9 cellular contexts compared by ENCODE assay signal in the genomic region with DNA sequence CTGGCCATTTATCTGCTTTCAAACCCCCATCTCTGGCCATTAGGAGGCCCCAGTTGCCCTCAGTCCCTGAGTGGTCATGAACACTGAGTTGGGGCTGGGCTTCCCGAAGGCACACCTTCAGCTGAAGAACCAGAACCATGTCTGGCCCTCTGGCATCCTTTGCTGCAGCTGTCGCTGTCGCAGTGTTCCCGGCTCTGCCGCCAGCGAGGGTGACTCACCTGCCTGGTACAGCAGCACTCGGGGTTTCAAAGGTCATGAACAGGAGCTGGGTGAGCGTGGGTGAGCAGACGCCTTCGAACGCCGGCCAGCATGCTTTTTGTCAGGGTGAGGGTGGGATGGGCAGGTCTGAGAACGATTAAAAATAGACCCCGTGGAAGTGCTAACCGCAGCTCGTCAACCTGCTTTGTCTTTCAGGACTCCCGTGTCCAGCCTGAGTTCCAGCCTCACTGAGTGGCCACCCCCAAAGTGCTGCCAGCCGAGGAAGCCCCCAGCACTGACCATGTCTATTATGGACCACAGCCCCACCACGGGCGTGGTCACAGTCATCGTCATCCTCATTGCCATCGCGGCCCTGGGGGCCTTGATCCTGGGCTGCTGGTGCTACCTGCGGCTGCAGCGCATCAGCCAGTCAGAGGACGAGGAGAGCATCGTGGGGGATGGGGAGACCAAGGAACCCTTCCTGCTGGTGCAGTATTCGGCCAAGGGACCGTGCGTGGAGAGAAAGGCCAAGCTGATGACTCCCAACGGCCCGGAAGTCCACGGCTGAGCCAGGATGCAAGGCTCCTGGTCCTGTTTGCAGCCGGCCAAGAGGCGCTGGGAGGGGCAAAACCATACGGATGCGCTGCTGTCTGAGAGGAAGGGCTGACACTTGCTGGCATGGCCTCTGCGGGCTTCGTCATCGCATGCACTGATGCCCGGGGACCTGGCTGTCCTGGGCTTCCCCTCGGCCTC. TPM values are rescaled to one million over a fixed set of nuclear protein-coding genes. Genes with fewer than 3 reads are reported as not detected.
DNase-seq lines count a peak whose midpoint lies in the region; ATAC-seq and TF ChIP-seq lines count a peak whose summit lies in the region.
"Had no signal": no experiment of that assay in that cellular context is flagged by ENCODE, and none has a peak within 500 bp of the region (broad histone marks: within the 10 kb centered on the region; RNA-seq: fewer than 3 reads in every experiment).

No MANE protein-coding gene starts in this region.

- ATAC-seq in heart right ventricle, result peak in 6 of 8 donors; percentile 5 to 65 (median 40)
- no peak for ATAC-seq in GM21529 (IDR thresholded peaks at IDR 0.05; ENCODE audit: unreplicated experiment)

- peaks cover 48 to 100% (median 93%) of the 10 kb centered on the region in 9 donors for H3K4me1 ChIP-seq in heart right ventricle

- 76% methylated on average over 42 of the region's 42 CpGs for WGBS in heart right ventricle, 2 donors

- no peak overlapping the region for H3K27ac Mint-ChIP-seq in activated CD4-positive, alpha-beta memory T cell treated with anti-CD3 and anti-CD28 coated beads for 36 hours
- H3K27ac Mint-ChIP-seq in activated CD4-positive, alpha-beta memory T cell treated with anti-CD3 and anti-CD28 coated beads, Interleukin-2, amount 10 ng/mL, durations not matched to agents 7 days and 5 days, result no peak overlapping the region
- H3K27ac Mint-ChIP-seq in mesothelial cell of epicardium, result no peak overlapping the region

- no peaks in the 10 kb centered on the region for H3K27me3 Mint-ChIP-seq in activated CD4-positive, alpha-beta memory T cell treated with anti-CD3 and anti-CD28 coated beads for 36 hours
- H3K27me3 Mint-ChIP-seq in activated CD4-positive, alpha-beta memory T cell treated with anti-CD3 and anti-CD28 coated beads, Interleukin-2, amount 10 ng/mL, durations not matched to agents 7 days and 5 days, result no peaks in the 10 kb centered on the region
- H3K27me3 Mint-ChIP-seq in mesothelial cell of epicardium (ENCODE audit: low read depth), result no peaks in the 10 kb centered on the region

- H3K4me1 Mint-ChIP-seq in activated CD4-positive, alpha-beta memory T cell treated with anti-CD3 and anti-CD28 coated beads for 36 hours (ENCODE audit: low read depth), result peaks cover 72% of the 10 kb centered on the region
- peaks cover 65% of the 10 kb centered on the region for H3K4me1 Mint-ChIP-seq in activated CD4-positive, alpha-beta memory T cell treated with anti-CD3 and anti-CD28 coated beads, Interleukin-2, amount 10 ng/mL, durations not matched to agents 7 days and 5 days
- peaks cover 18% of the 10 kb centered on the region for H3K4me1 Mint-ChIP-seq in mesothelial cell of epicardium

- intact Hi-C loops in activated CD4-positive, alpha-beta memory T cell treated with anti-CD3 and anti-CD28 coated beads for 36 hours (cut with micrococcal nuclease), result no loop called here
- intact Hi-C loops in heart right ventricle (cut with DNase I), result loop anchor here in 1 of 10 donors (2.0 kb wide), 1 partner anchor 29 kb away; no protein-coding TSS in a partner anchor

- H3K9me3 ChIP-seq in heart right ventricle, result no peaks in the 10 kb centered on the region

- TF ChIP-seq CTCF in heart right ventricle (IDR thresholded peaks at IDR 0.05) (no peak), mesothelial cell of epicardium (IDR thresholded peaks at IDR 0.05; ENCODE audit: unreplicated experiment) (no peak)

- H3K9me3 Mint-ChIP-seq in activated CD4-positive, alpha-beta memory T cell treated with anti-CD3 and anti-CD28 coated beads for 36 hours, result no peaks in the 10 kb centered on the region
- H3K9me3 Mint-ChIP-seq in activated CD4-positive, alpha-beta memory T cell treated with anti-CD3 and anti-CD28 coated beads, Interleukin-2, amount 10 ng/mL, durations not matched to agents 7 days and 5 days, result no peaks in the 10 kb centered on the region
- no peaks in the 10 kb centered on the region for H3K9me3 Mint-ChIP-seq in mesothelial cell of epicardium

- peaks cover 0 to 55% (median 27%) of the 10 kb centered on the region in 9 donors for H3K36me3 ChIP-seq in heart right ventricle

- no peaks in the 10 kb centered on the region for H3K27me3 ChIP-seq in heart right ventricle

- no peak overlapping the region for H3K4me3 Mint-ChIP-seq in activated CD4-positive, alpha-beta memory T cell treated with anti-CD3 and anti-CD28 coated beads for 36 hours
- no peak overlapping the region for H3K4me3 Mint-ChIP-seq in activated CD4-positive, alpha-beta memory T cell treated with anti-CD3 and anti-CD28 coated beads, Interleukin-2, amount 10 ng/mL, durations not matched to agents 7 days and 5 days
- no peak overlapping the region for H3K4me3 Mint-ChIP-seq in mesothelial cell of epicardium

- H3K27ac ChIP-seq in heart right ventricle, result peak overlapping the region in 7 of 10 donors; percentile 31 to 88 (median 75)
- H3K27ac ChIP-seq: VCaP had no signal

- POLR2A ChIA-PET in activated CD4-positive, alpha-beta memory T cell treated with anti-CD3 and anti-CD28 coated beads for 36 hours (lab: Charles Lee), result no interaction called here
- POLR2A ChIA-PET in activated CD4-positive, alpha-beta memory T cell treated with anti-CD3 and anti-CD28 coated beads, Interleukin-2, amount 10 ng/mL, durations not matched to agents 7 days and 5 days (lab: Charles Lee), result interaction anchor here (1.0 to 1.3 kb wide), 2 partner anchors 115 to 721 kb away, joined by 3 read pairs; no protein-coding TSS in a partner anchor

- H3K36me3 Mint-ChIP-seq in activated CD4-positive, alpha-beta memory T cell treated with anti-CD3 and anti-CD28 coated beads for 36 hours, result peaks cover 23% of the 10 kb centered on the region
- peaks cover 41% of the 10 kb centered on the region for H3K36me3 Mint-ChIP-seq in activated CD4-positive, alpha-beta memory T cell treated with anti-CD3 and anti-CD28 coated beads, Interleukin-2, amount 10 ng/mL, durations not matched to agents 7 days and 5 days (ENCODE audit: low read depth)
- peaks cover 6% of the 10 kb centered on the region for H3K36me3 Mint-ChIP-seq in mesothelial cell of epicardium

- CTCF ChIA-PET in activated CD4-positive, alpha-beta memory T cell treated with anti-CD3 and anti-CD28 coated beads for 36 hours (lab: Charles Lee), result no interaction called here
- CTCF ChIA-PET in activated CD4-positive, alpha-beta memory T cell treated with anti-CD3 and anti-CD28 coated beads, Interleukin-2, amount 10 ng/mL, durations not matched to agents 7 days and 5 days (lab: Charles Lee), result no interaction called here

- H3K4me3 ChIP-seq in heart right ventricle, result no peak overlapping the region

- peak; percentile 38 for DNase-seq in activated CD4-positive, alpha-beta memory T cell treated with anti-CD3 and anti-CD28 coated beads for 36 hours
- DNase-seq in activated CD4-positive, alpha-beta memory T cell treated with anti-CD3 and anti-CD28 coated beads, Interleukin-2, amount 10 ng/mL, durations not matched to agents 7 days and 5 days, result no peak
- DNase-seq in SW480 (ENCODE audit: low spot score), result peak; percentile 97
- DNase-seq in heart right ventricle, result peak in 1 of 2 donors; percentile 31
- DNase-seq in stimulated activated CD4-positive, alpha-beta T cell treated with anti-CD3 and anti-CD28 coated beads, Interleukin-4, amount 100 ng/mL, for 4 hours, result peak; percentile 34 to 68
- DNase-seq in NCI-H446 treated with DMSO at 0.1 percent for 48 hours (lab: John Stamatoyannopoulos, UW), result no peak
- DNase-seq in mesothelial cell of epicardium (ENCODE audit: low spot score in 2 of 2, unreplicated experiment in 2 of 2), result no peak

RNA-seq across cellular contexts. Expression of a gene that starts 7.6 kb away (rescaled TPM):
- 1 to 10 TPM; 9.1 TPM for total RNA-seq in activated CD4-positive, alpha-beta memory T cell treated with anti-CD3 and anti-CD28 coated beads for 36 hours
- 1 to 10 TPM; 6.2 to 7.3 TPM for total RNA-seq in activated CD4-positive, alpha-beta memory T cell treated with anti-CD3 and anti-CD28 coated beads, Interleukin-2, amount 10 ng/mL, durations not matched to agents 7 days and 5 days
- 10 to 100 TPM; 25.5 to 61.4 (median 37.6) TPM for total RNA-seq in heart right ventricle
- polyA plus RNA-seq in heart right ventricle, result 10 to 100 TPM; 10.1 to 21.2 TPM
- total RNA-seq in mesothelial cell of epicardium, result 38.3 to 40.2 TPM (median 39.9 TPM) in 3 replicates

Comparison
In these comparisons a context has a peak if more than half of its experiments do, and no peak if none do; other contexts are left out.
1. DNase-seq: peak in activated CD4-positive, alpha-beta memory T cell treated with anti-CD3 and anti-CD28 coated beads for 36 hours (single experiment), SW480 (single experiment) and stimulated activated CD4-positive, alpha-beta T cell treated with anti-CD3 and anti-CD28 coated beads, Interleukin-4, amount 100 ng/mL, for 4 hours (2 of 2); none in activated CD4-positive, alpha-beta memory T cell treated with anti-CD3 and anti-CD28 coated beads, Interleukin-2, amount 10 ng/mL, durations not matched to agents 7 days and 5 days (single experiment), NCI-H446 treated with DMSO at 0.1 percent for 48 hours (single experiment) and mesothelial cell of epicardium (0 of 2).